Comparison of ENCODE assay signal across 8 cellular contexts in the genomic region with DNA sequence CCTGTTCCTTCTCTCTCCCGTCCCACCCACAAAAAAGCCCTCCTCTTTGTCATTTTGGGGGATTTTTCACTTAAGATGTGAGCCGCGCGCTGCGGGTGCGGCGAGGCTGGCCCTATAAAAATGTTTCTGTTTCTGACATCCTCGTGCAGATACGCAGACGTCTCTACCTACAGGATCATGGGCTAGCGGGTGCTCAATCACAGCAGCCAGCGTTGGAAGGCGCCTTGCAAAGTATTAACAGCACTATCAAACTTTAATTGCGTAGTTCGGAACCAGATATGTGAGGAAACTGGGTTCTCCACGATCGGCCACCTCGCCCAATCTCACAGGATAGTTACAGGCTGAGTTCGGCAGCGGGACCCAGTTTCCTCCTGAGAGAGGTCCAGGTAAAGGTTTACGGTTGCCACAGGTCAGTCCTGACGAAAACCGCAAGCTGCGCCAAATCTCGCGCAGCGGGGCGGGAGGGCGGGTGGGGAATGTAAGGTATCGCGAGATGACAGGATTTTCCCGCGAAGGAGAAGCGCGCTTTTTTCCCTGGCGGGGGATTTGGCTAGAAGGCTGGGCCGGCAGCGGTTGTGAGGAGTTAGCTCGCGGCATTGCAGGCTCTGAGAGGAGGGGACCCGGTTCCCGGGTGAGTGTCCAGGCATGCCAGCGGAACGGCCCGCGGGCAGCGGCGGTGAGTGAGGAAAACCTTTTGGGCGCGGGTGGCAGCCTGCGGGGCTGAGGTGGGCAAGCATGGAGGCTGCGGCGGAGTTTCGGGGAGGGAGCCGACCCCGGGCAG. TPM values are rescaled to one million over a fixed set of nuclear protein-coding genes. Genes with fewer than 3 reads are reported as not detected.
DNase-seq lines count a peak whose midpoint lies in the region; ATAC-seq and TF ChIP-seq lines count a peak whose summit lies in the region.

Gene HELLS, plus strand, starts transcription at position 512 of the 781 bp plus-strand sequence. Its CDS starts 134 bp downstream, at position 646.

- H3K27ac Mint-ChIP-seq in HFFc6, result peak within 1 kb of the TSS; percentile 94
- peak within 1 kb of the TSS; percentile 83 for H3K27ac Mint-ChIP-seq in glutamatergic neuron (ENCODE audit: unreplicated experiment)
- H3K27ac Mint-ChIP-seq in osteocyte (ENCODE audit: unreplicated experiment), result peak within 1 kb of the TSS; percentile 94

- peak within 1 kb of the TSS; percentile 92 for H3K9ac ChIP-seq in SK-N-SH

- peaks cover 6% of the 10 kb centered on the region; the same call in 1 of the 2 replicates for H3K36me3 Mint-ChIP-seq in HFFc6 (ENCODE audit: low read depth)
- no peaks in the 10 kb centered on the region for H3K36me3 Mint-ChIP-seq in glutamatergic neuron (ENCODE audit: unreplicated experiment)
- no peaks in the 10 kb centered on the region for H3K36me3 Mint-ChIP-seq in osteocyte (ENCODE audit: unreplicated experiment)

- peak within 1 kb of the TSS; percentile 100 for H2AFZ ChIP-seq in SK-N-SH (ENCODE audit: low read depth)

- TF ChIP-seq RAD21 in SK-N-SH (IDR thresholded peaks at IDR 0.05; ENCODE audit: low read length), result no peak

- CTCF ChIA-PET in GM10248 (lab: Yijun Ruan, JAX) (interaction anchor here (0.7 to 1.1 kb wide), 2 partner anchors 16 to 20 kb away, joined by 3 read pairs; no protein-coding TSS in a partner anchor), SK-N-SH (lab: Yijun Ruan, JAX) (interaction anchor here (0.7 kb wide), 1 partner anchor 15 kb away, joined by 3 read pairs; no protein-coding TSS in a partner anchor)

- ATAC-seq in thoracic aorta (ENCODE audit: insufficient number of reproducible peaks, low FRiP score, low read depth), result peak; percentile 59

- no peaks in the 10 kb centered on the region for H4K20me1 ChIP-seq in SK-N-SH (ENCODE audit: insufficient read depth)

- H3K4me1 ChIP-seq in SK-N-SH (ENCODE audit: control insufficient read depth in 1 of 2, insufficient read depth in 2 of 2, low read depth in 1 of 2, low read length in 1 of 2) (no peaks in the 10 kb centered on the region; a peak in 2 of 4 replicates), thoracic aorta (ENCODE audit: control insufficient read depth in 1 of 2, low read depth in 2 of 2) (peaks cover 7 to 9% of the 10 kb centered on the region in 2 donors)

- H3K36me3 ChIP-seq in SK-N-SH (replicated peaks in 1 of 2; ENCODE audit: control insufficient read depth in 1 of 2, insufficient read depth in 2 of 2, low read length in 1 of 2), result peaks cover 0 to 4% of the 10 kb centered on the region in 2 experiments
- H3K36me3 ChIP-seq in thoracic aorta, result no peaks in the 10 kb centered on the region

- no peak for TF ChIP-seq EP300 in SK-N-SH (IDR thresholded peaks at IDR 0.05; ENCODE audit: borderline replicate concordance in 1 of 2, low read depth in 1 of 2, low read length in 1 of 2)

- H3K27me3 Mint-ChIP-seq in HFFc6 (ENCODE audit: insufficient read depth), result peaks cover 3% of the 10 kb centered on the region
- H3K27me3 Mint-ChIP-seq in glutamatergic neuron (ENCODE audit: unreplicated experiment), result peaks cover 5% of the 10 kb centered on the region
- H3K27me3 Mint-ChIP-seq in osteocyte (ENCODE audit: unreplicated experiment), result no peaks in the 10 kb centered on the region

- H3K4me1 Mint-ChIP-seq in HFFc6 (ENCODE audit: low read depth) (peaks cover 26% of the 10 kb centered on the region), glutamatergic neuron (ENCODE audit: low read depth, unreplicated experiment) (no peaks in the 10 kb centered on the region), osteocyte (ENCODE audit: unreplicated experiment) (peaks cover 23% of the 10 kb centered on the region)

- no peaks in the 10 kb centered on the region for H3K27me3 ChIP-seq in SK-N-SH (ENCODE audit: insufficient read depth)
- no peaks in the 10 kb centered on the region for H3K27me3 ChIP-seq in thoracic aorta (replicated peaks; ENCODE audit: insufficient read depth)

- POLR2A ChIA-PET in GM10248 (lab: Yijun Ruan, JAX), result interaction anchor here (0.7 to 1.6 kb wide), 2 partner anchors 10 to 14 kb away, joined by 3 read pairs; no protein-coding TSS in a partner anchor
- POLR2A ChIA-PET in SK-N-SH (lab: Yijun Ruan, JAX), result interaction anchor here (0.7 kb wide), 1 partner anchor 8 kb away, joined by 3 read pairs; no protein-coding TSS in a partner anchor

- H3K4me2 ChIP-seq in SK-N-SH, result peak within 1 kb of the TSS; percentile 99

- H3K79me2 ChIP-seq in SK-N-SH (ENCODE audit: insufficient read depth), result peaks cover 44% of the 10 kb centered on the region

- TF ChIP-seq CTCF in GM10248 (IDR thresholded peaks at IDR 0.05; ENCODE audit: control extremely low read depth, extremely low read depth, low read depth, missing control alignments) (no peak), HFFc6 (IDR thresholded peaks at IDR 0.05) (no peak), SK-N-SH (IDR thresholded peaks at IDR 0.05) (no peak), glutamatergic neuron (IDR thresholded peaks at IDR 0.05; ENCODE audit: partially characterized antibody, unreplicated experiment) (no peak), osteocyte (IDR thresholded peaks at IDR 0.05) (no peak), thoracic aorta (IDR thresholded peaks at IDR 0.05) (no peak)

- no peaks in the 10 kb centered on the region for H3K9me2 ChIP-seq in SK-N-SH

- H3K9me3 ChIP-seq in SK-N-SH (no peaks in the 10 kb centered on the region), thoracic aorta (no peaks in the 10 kb centered on the region)

- WGBS in SK-N-SH (ENCODE audit: low lambda C conversion rate), result 1% methylated on average over 38 of the region's 56 CpGs

- H3K4me3 ChIP-seq in SK-N-SH (ENCODE audit: low read depth in 2 of 2, low read length in 1 of 2), result peak within 1 kb of the TSS; percentile 59 to 98
- peak within 1 kb of the TSS; percentile 82 for H3K4me3 ChIP-seq in thoracic aorta

- H3F3A ChIP-seq in SK-N-SH (replicated peaks; ENCODE audit: insufficient read depth), result peaks cover 21% of the 10 kb centered on the region

- no peaks in the 10 kb centered on the region for H3K9me3 Mint-ChIP-seq in HFFc6
- H3K9me3 Mint-ChIP-seq in glutamatergic neuron (ENCODE audit: unreplicated experiment), result peaks cover 4% of the 10 kb centered on the region
- no peaks in the 10 kb centered on the region for H3K9me3 Mint-ChIP-seq in osteocyte (ENCODE audit: unreplicated experiment)

- H3K4me3 Mint-ChIP-seq in HFFc6 (peak within 1 kb of the TSS; percentile 94), glutamatergic neuron (ENCODE audit: unreplicated experiment) (peak within 1 kb of the TSS; percentile 99), osteocyte (ENCODE audit: unreplicated experiment) (peak within 1 kb of the TSS; percentile 100)

- DNase-seq in GM10248 (ENCODE audit: extremely low spot score), result peak; percentile 92
- DNase-seq in HFFc6, result peak; percentile 74
- peak; percentile 69 for DNase-seq in MV-4-11 (lab: John Stamatoyannopoulos, UW)
- DNase-seq in SK-N-SH, result peak; percentile 91
- DNase-seq in activated naive CD4-positive, alpha-beta T cell treated with anti-CD3 and anti-CD28 coated beads, Interleukin-2, amount 50 U/mL, for 16 hours, result peak; percentile 61
- DNase-seq in glutamatergic neuron, result peak; percentile 84
- peak; percentile 94 for DNase-seq in osteocyte (ENCODE audit: extremely low spot score, unreplicated experiment)
- peak; percentile 12 for DNase-seq in thoracic aorta (ENCODE audit: low spot score)

- H3K27ac ChIP-seq in SK-N-SH (ENCODE audit: low read depth in 2 of 2, low read length in 1 of 2) (peak within 1 kb of the TSS; percentile 83 to 95), thoracic aorta (peak within 1 kb of the TSS; percentile 49 to 71)

TF ChIP-seq in SK-N-SH, 30 proteins besides CTCF, POLR2A, EP300 and RAD21 (continues in another document):
- no peak for TF ChIP-seq JUND (IDR thresholded peaks at IDR 0.05)
- TF ChIP-seq USF1 (IDR thresholded peaks at IDR 0.05; ENCODE audit: borderline replicate concordance, low read depth), result no peak
- no peak for TF ChIP-seq ELF1 (IDR thresholded peaks at IDR 0.05)
- TF ChIP-seq RFX5 (IDR thresholded peaks at IDR 0.05; ENCODE audit: low read length), result no peak
- TF ChIP-seq GATA2 (CRISPR knock-in tag; IDR thresholded peaks at IDR 0.05), result no peak
- TF ChIP-seq NRF1 (IDR thresholded peaks at IDR 0.05; ENCODE audit: low read depth, low read length), result no peak
- TF ChIP-seq MAX (IDR thresholded peaks at IDR 0.05; ENCODE audit: low read depth), result peak; percentile 74; the same call in 1 of the 2 replicates
- TF ChIP-seq MXI1 (IDR thresholded peaks at IDR 0.05; ENCODE audit: low read depth, low read length), result peak; percentile 52; the same call in 1 of the 2 replicates
- TF ChIP-seq TAF1 (IDR thresholded peaks at IDR 0.05; ENCODE audit: borderline replicate concordance, low read depth, low read length), result peak; percentile 59; the same call in 1 of the 2 replicates
- no peak for TF ChIP-seq SMC3 (IDR thresholded peaks at IDR 0.05; ENCODE audit: low read depth, low read length)
- no peak for TF ChIP-seq USF2 (IDR thresholded peaks at IDR 0.05; ENCODE audit: borderline replicate concordance, low read depth, low read length)
- TF ChIP-seq FOXJ3 (CRISPR knock-in tag; IDR thresholded peaks at IDR 0.05), result 0 out of 2 replicates have a peak, but pooled peaks have one; percentile 29
- peak; percentile 58; the same call in 1 of the 2 replicates for TF ChIP-seq POLR2AphosphoS5 (IDR thresholded peaks at IDR 0.05; ENCODE audit: low read depth, low read length)

RNA-seq across cellular contexts. Expression of gene HELLS, which starts in this region (rescaled TPM):
- 10 to 100 TPM; 25.3 to 53.5 (median 50.9) TPM for total RNA-seq in HFFc6 (2021; fragmentation: NEBNext Ultra II Directional; extraction: Animal tissue kit (Norgen Biotek cat#: 25700))
- 13.5 and 17.3 TPM in 2 replicates for polyA plus RNA-seq in SK-N-SH (2012; rRNA removed)
- polyA plus RNA-seq in SK-N-SH (2012; cell fraction: cytosol; rRNA removed), result 11.4 and 12.5 TPM in 2 replicates
- polyA plus RNA-seq in SK-N-SH (2012; cell fraction: nucleus; rRNA removed), result 19.5 and 21.2 TPM in 2 replicates
- total RNA-seq in glutamatergic neuron (ENCODE audit: unreplicated experiment), result 26.4 TPM
- 22.3 and 23.3 TPM in 2 replicates for total RNA-seq in osteocyte
- 1 to 10 TPM; 3.5 to 4.9 TPM for total RNA-seq in thoracic aorta

Comparison
In these comparisons a context has a peak if more than half of its experiments do, and no peak if none do; other contexts are left out.
1. Peak in every context shown above with its lines: DNase-seq, ATAC-seq, H3K4me3 ChIP-seq and H3K27ac ChIP-seq.
2. DNase-seq: peak in every context shown above with its lines; median percentile 94 in osteocyte; 92 in GM10248; 91 in SK-N-SH; 84 in glutamatergic neuron; 74 in HFFc6; 69 in MV-4-11; 61 in activated naive CD4-positive, alpha-beta T cell treated with anti-CD3 and anti-CD28 coated beads, Interleukin-2, amount 50 U/mL, for 16 hours; 12 in thoracic aorta.